In genomic region chr1:21534674-21535378, GRCh38 we compare ENCODE assay signal across 8 cellular contexts. TPM values are rescaled to one million over a fixed set of nuclear protein-coding genes. Genes with fewer than 3 reads are reported as not detected.
A peak's percentile ranks its signal among the peaks of the same experiment; 100 is the strongest.
DNase-seq lines count a peak whose midpoint lies in the region; ATAC-seq, FAIRE-seq and TF ChIP-seq lines count a peak whose summit lies in the region.

No MANE protein-coding gene starts in this region.

- H3K36me3 ChIP-seq in pancreas = no peaks in the 10 kb centered on the region

- DNase-seq in Daoy (ENCODE audit: low read depth) = peak; percentile 58
- peak in 62 of 76 experiments; percentile 8 to 75 (median 38) for DNase-seq in HUDEP-2 (lab: John Stamatoyannopoulos, UW; ENCODE audit: unreplicated experiment in 76 of 76)
- peak; percentile 68 for DNase-seq in RKO (ENCODE audit: low spot score)
- no peak for DNase-seq in epithelial cell of proximal tubule (ENCODE audit: low read depth)
- DNase-seq in pancreas = peak in 2 of 6 donors; percentile 32 to 48
- no peak for DNase-seq in effector CD8-positive, alpha-beta T cell (lab: John Stamatoyannopoulos, UW)
- no peak for DNase-seq in NCI-H128 (lab: John Stamatoyannopoulos, UW; ENCODE audit: unreplicated experiment)

- no peaks in the 10 kb centered on the region for H3K9me3 ChIP-seq in pancreas

- ATAC-seq in pancreas (peak; percentile 41 to 69 (median 64)), GM21717 (IDR thresholded peaks at IDR 0.05; ENCODE audit: unreplicated experiment) (no peak)

- no peaks in the 10 kb centered on the region for H3K27me3 ChIP-seq in pancreas

- H3K4me1 ChIP-seq in pancreas = peaks cover 5 to 12% (median 9%) of the 10 kb centered on the region in 3 donors

- TF ChIP-seq CTCF in epithelial cell of proximal tubule (conservative IDR thresholded peaks at IDR 0.05; ENCODE audit: low read depth, low read length) (peak; percentile 76), pancreas (IDR thresholded peaks at IDR 0.05) (peak in 3 of 4 donors; percentile 14 to 35 (median 15))

- 47 to 51% methylated on average over 11 of the region's 11 CpGs for WGBS in pancreas, 2 donors

- FAIRE-seq in pancreas (lab: Jason Lieb, UNC) = no peak

- no peak overlapping the region for H3K27ac ChIP-seq in pancreas

- intact Hi-C loops in pancreas (cut with DNase I) = no loop called here

- no peak overlapping the region for H3K4me3 ChIP-seq in epithelial cell of proximal tubule (ENCODE audit: low read depth, low read length)
- no peak overlapping the region for H3K4me3 ChIP-seq in pancreas

RNA-seq across cellular contexts. Expression of gene ALPL, which starts 25.6 kb away (rescaled TPM):
- total RNA-seq in Daoy (2014; rRNA removed; shearing (Covaris generic)) = 1.4 and 2.7 TPM in 2 replicates
- total RNA-seq in epithelial cell of proximal tubule = 0.43 TPM in 1 of 2 replicates, not detected in the other
- total RNA-seq in pancreas = 1 to 10 TPM in 5 of 6 donors, under 1 TPM in 1; 0.63 to 3.6 (median 2.7) TPM
- 1 to 10 TPM; 3.2 to 6.7 TPM for polyA plus RNA-seq in pancreas

Comparison
In these comparisons a context has a peak if more than half of its experiments do, and no peak if none do; other contexts are left out.
1. DNase-seq: peak in Daoy (single experiment), HUDEP-2 (62 of 76) and RKO (single experiment); none in epithelial cell of proximal tubule (single experiment), effector CD8-positive, alpha-beta T cell (single experiment) and NCI-H128 (single experiment).